19 cellular contexts compared by ENCODE assay signal in genomic region chr2:181372656-181373055, GRCh38.
DNase-seq lines count a peak whose midpoint lies in the region; ATAC-seq and TF ChIP-seq lines count a peak whose summit lies in the region.
"Had no signal": no experiment of that assay in that cellular context is flagged by ENCODE, and none has a peak within 500 bp of the region (broad histone marks: within the 10 kb centered on the region; RNA-seq: fewer than 3 reads in every experiment).

No MANE protein-coding gene starts in this region.

- TF ChIP-seq POLR2A in vagina (IDR thresholded peaks at IDR 0.05): no peak

- H3K4me3 Mint-ChIP-seq in activated T-cell treated with anti-CD3 and anti-CD28 coated beads, Interleukin-2, amount 50 U/mL, for 24 hours: no peak overlapping the region
- H3K4me3 Mint-ChIP-seq: CD14-positive monocyte; T-helper 1 cell treated with Interleukin-12 subunit alpha and Interleukin-12 subunit beta and Interleukin-4 antibody, amounts not matched to agents 30 μg/mL and 1 μg/mL, for 36 hours; type B pancreatic cell; WTC11 had no signal

- H3K4me2 ChIP-seq in SK-N-SH (no peak overlapping the region), mesenchymal stem cell (ENCODE audit: low read length, poor library complexity, severe bottlenecking) (no peak overlapping the region)
- H3K4me2 ChIP-seq: A549 had no signal

- TF ChIP-seq EP300 in SK-N-SH (IDR thresholded peaks at IDR 0.05; ENCODE audit: borderline replicate concordance in 1 of 2, low read depth in 1 of 2, low read length in 1 of 2): no peak

- H2BK5ac ChIP-seq in mesenchymal stem cell (ENCODE audit: low read depth, low read length, poor library complexity, severe bottlenecking): no peak overlapping the region

- H3F3A ChIP-seq in SK-N-SH (replicated peaks; ENCODE audit: insufficient read depth): peaks cover 14% of the 10 kb centered on the region

- H3K4me1 ChIP-seq in SK-N-SH (ENCODE audit: control insufficient read depth in 1 of 2, insufficient read depth in 2 of 2, low read depth in 1 of 2, low read length in 1 of 2): peaks cover 0 to 14% of the 10 kb centered on the region in 2 experiments; a peak in 3 of 4 replicates
- H3K4me1 ChIP-seq in mesenchymal stem cell (ENCODE audit: control insufficient read depth, insufficient read depth, low read depth, low read length): no peaks in the 10 kb centered on the region
- peaks cover 3% of the 10 kb centered on the region for H3K4me1 ChIP-seq in vagina
- H3K4me1 ChIP-seq: A549, psoas muscle had no signal

- H2BK120ac ChIP-seq in mesenchymal stem cell (ENCODE audit: low read depth, low read length): no peak overlapping the region

- no peak overlapping the region for H3K4me3 ChIP-seq in SK-N-SH (ENCODE audit: low read depth in 2 of 2, low read length in 1 of 2)
- no peak overlapping the region for H3K4me3 ChIP-seq in mesenchymal stem cell (ENCODE audit: insufficient read depth in 1 of 2, low read depth in 1 of 2, low read length in 2 of 2)
- no peak overlapping the region for H3K4me3 ChIP-seq in vagina
- H3K4me3 ChIP-seq: A549, psoas muscle had no signal

- no peaks in the 10 kb centered on the region for H4K20me1 ChIP-seq in SK-N-SH (ENCODE audit: insufficient read depth)

- no peak overlapping the region for H4K8ac ChIP-seq in mesenchymal stem cell (ENCODE audit: low read length)

- TF ChIP-seq CTCF in SK-N-SH (IDR thresholded peaks at IDR 0.05) (no peak), vagina (IDR thresholded peaks at IDR 0.05) (no peak)

- peak overlapping the region in 1 of 2 experiments; percentile 84 for H2BK12ac ChIP-seq in mesenchymal stem cell (ENCODE audit: low read length in 2 of 2)

- no peaks in the 10 kb centered on the region for H3K79me1 ChIP-seq in mesenchymal stem cell (replicated peaks; ENCODE audit: low read length, poor library complexity, severe bottlenecking)

- no peaks in the 10 kb centered on the region for H3K36me3 Mint-ChIP-seq in activated T-cell treated with anti-CD3 and anti-CD28 coated beads, Interleukin-2, amount 50 U/mL, for 24 hours (ENCODE audit: low read depth)
- H3K36me3 Mint-ChIP-seq: CD14-positive monocyte, type B pancreatic cell, WTC11 had no signal

- no peaks in the 10 kb centered on the region for H3K9me3 ChIP-seq in SK-N-SH
- H3K9me3 ChIP-seq in mesenchymal stem cell (ENCODE audit: control insufficient read depth, low read length): no peaks in the 10 kb centered on the region
- no peaks in the 10 kb centered on the region for H3K9me3 ChIP-seq in vagina
- H3K9me3 ChIP-seq: A549, psoas muscle had no signal

- H3K27me3 ChIP-seq in SK-N-SH (ENCODE audit: insufficient read depth): no peaks in the 10 kb centered on the region
- no peaks in the 10 kb centered on the region for H3K27me3 ChIP-seq in mesenchymal stem cell (ENCODE audit: control insufficient read depth in 1 of 2, insufficient read depth in 1 of 2, low read length in 2 of 2)
- H3K27me3 ChIP-seq in vagina: no peaks in the 10 kb centered on the region

- H4K91ac ChIP-seq in mesenchymal stem cell (ENCODE audit: low read length): no peak overlapping the region

- peak overlapping the region; percentile 3 for H3K27ac Mint-ChIP-seq in activated T-cell treated with anti-CD3 and anti-CD28 coated beads, Interleukin-2, amount 50 U/mL, for 24 hours
- H3K27ac Mint-ChIP-seq: T-helper 1 cell treated with Interleukin-12 subunit alpha and Interleukin-12 subunit beta and Interleukin-4 antibody, amounts not matched to agents 30 μg/mL and 1 μg/mL, for 36 hours; type B pancreatic cell; WTC11 had no signal

- H3K14ac ChIP-seq in mesenchymal stem cell (ENCODE audit: low read length in 2 of 2): no peak overlapping the region

- H2AK5ac ChIP-seq in mesenchymal stem cell (ENCODE audit: low read length, severe bottlenecking): no peak overlapping the region

- no peak overlapping the region for H3K23ac ChIP-seq in mesenchymal stem cell (ENCODE audit: low read length in 2 of 2)

- no peak overlapping the region for H2BK15ac ChIP-seq in mesenchymal stem cell (ENCODE audit: low read depth, poor library complexity, severe bottlenecking)

- H3K9me2 ChIP-seq in SK-N-SH: no peaks in the 10 kb centered on the region

- no peaks in the 10 kb centered on the region for H3K27me3 Mint-ChIP-seq in activated T-cell treated with anti-CD3 and anti-CD28 coated beads, Interleukin-2, amount 50 U/mL, for 24 hours

- H3K27ac ChIP-seq in SK-N-SH (ENCODE audit: low read depth in 2 of 2, low read length in 1 of 2) (peak overlapping the region; percentile 11 to 29; a peak in 2 of 4 replicates), mesenchymal stem cell (ENCODE audit: low read length, poor library complexity, severe bottlenecking) (no peak overlapping the region), vagina (no peak overlapping the region)
- H3K27ac ChIP-seq: A549, psoas muscle had no signal

- TF ChIP-seq RAD21 in SK-N-SH (IDR thresholded peaks at IDR 0.05; ENCODE audit: low read length): no peak

- H3K9ac ChIP-seq in SK-N-SH: no peak overlapping the region
- no peak overlapping the region for H3K9ac ChIP-seq in mesenchymal stem cell (ENCODE audit: low read length)

- H3K18ac ChIP-seq in mesenchymal stem cell (ENCODE audit: low read depth in 1 of 2, low read length in 2 of 2): peak overlapping the region in 1 of 2 experiments; percentile 73

- no peak overlapping the region for H3K4ac ChIP-seq in mesenchymal stem cell (ENCODE audit: low read depth in 1 of 2, low read length in 2 of 2)

- H3K4me1 Mint-ChIP-seq in activated T-cell treated with anti-CD3 and anti-CD28 coated beads, Interleukin-2, amount 50 U/mL, for 24 hours (ENCODE audit: low read depth): peaks cover 28% of the 10 kb centered on the region

- POLR2A ChIA-PET in SK-N-SH (lab: Yijun Ruan, JAX): no interaction called here

- H3K9me3 Mint-ChIP-seq in activated T-cell treated with anti-CD3 and anti-CD28 coated beads, Interleukin-2, amount 50 U/mL, for 24 hours: peaks cover 2% of the 10 kb centered on the region
- H3K9me3 Mint-ChIP-seq: CD14-positive monocyte; T-helper 1 cell treated with Interleukin-12 subunit alpha and Interleukin-12 subunit beta and Interleukin-4 antibody, amounts not matched to agents 30 μg/mL and 1 μg/mL, for 36 hours; type B pancreatic cell; WTC11 had no signal

- ATAC-seq in left ventricle myocardium superior: no peak
- ATAC-seq: A549; psoas muscle; stimulated activated naive CD8-positive, alpha-beta T cell treated with anti-CD3 and anti-CD28 coated beads, Interleukin-15, Interleukin-2, amounts not matched to agents 100 U/mL and 50 U/mL, for 24 hours; WTC11 had no signal

- CTCF ChIA-PET in SK-N-SH (lab: Yijun Ruan, JAX): interaction anchor here (0.9 to 1.4 kb wide), 2 partner anchors 84 to 267 kb away, joined by 3 to 4 read pairs; partner anchors contain the start of gene ITGA4

- H3K79me2 ChIP-seq in SK-N-SH (ENCODE audit: insufficient read depth): no peaks in the 10 kb centered on the region

- H3K36me3 ChIP-seq in SK-N-SH (replicated peaks in 1 of 2; ENCODE audit: control insufficient read depth in 1 of 2, insufficient read depth in 2 of 2, low read length in 1 of 2) (no peaks in the 10 kb centered on the region), mesenchymal stem cell (ENCODE audit: control insufficient read depth in 1 of 2, insufficient read depth in 2 of 2, low read depth in 1 of 2, low read length in 2 of 2) (no peaks in the 10 kb centered on the region), vagina (no peaks in the 10 kb centered on the region)

- 88% methylated on average over 3 of the region's 3 CpGs for WGBS in SK-N-SH (ENCODE audit: low lambda C conversion rate)
- 17% methylated on average over 3 of the region's 3 CpGs for WGBS in mesenchymal stem cell

- H2AFZ ChIP-seq in SK-N-SH (ENCODE audit: low read depth) (no peak overlapping the region), mesenchymal stem cell (ENCODE audit: low read depth, low read length) (no peak overlapping the region)

- intact Hi-C loops in left ventricle myocardium superior (cut with micrococcal nuclease): no loop called here
- intact Hi-C loops in vagina (cut with DNase I): no loop called here

- DNase-seq in activated T-cell treated with anti-CD3 and anti-CD28 coated beads, Interleukin-2, amount 50 U/mL, for 24 hours: no peak
- DNase-seq in activated T-cell treated with anti-CD3 and anti-CD28 coated beads, Interleukin-2, amount 50 U/mL, for 48 hours: no peak
- DNase-seq in SK-N-SH (no peak), mesenchymal stem cell (peak; percentile 13), superior temporal gyrus (ENCODE audit: extremely low spot score) (peak; percentile 15), left ventricle myocardium superior (no peak), vagina (ENCODE audit: extremely low spot score in 2 of 2) (no peak), NCI-H526 (lab: John Stamatoyannopoulos, UW) (no peak)
- DNase-seq: DMS79; hypothalamus; NCI-H187; NCI-H345; psoas muscle; stimulated activated naive CD8-positive, alpha-beta T cell treated with anti-CD3 and anti-CD28 coated beads, Interleukin-15, Interleukin-2, amounts not matched to agents 100 U/mL and 50 U/mL, for 24 hours had no signal

TF ChIP-seq in SK-N-SH, 30 proteins besides CTCF, POLR2A, EP300 and RAD21 (continues in another document):
- TF ChIP-seq, protein P1, sequence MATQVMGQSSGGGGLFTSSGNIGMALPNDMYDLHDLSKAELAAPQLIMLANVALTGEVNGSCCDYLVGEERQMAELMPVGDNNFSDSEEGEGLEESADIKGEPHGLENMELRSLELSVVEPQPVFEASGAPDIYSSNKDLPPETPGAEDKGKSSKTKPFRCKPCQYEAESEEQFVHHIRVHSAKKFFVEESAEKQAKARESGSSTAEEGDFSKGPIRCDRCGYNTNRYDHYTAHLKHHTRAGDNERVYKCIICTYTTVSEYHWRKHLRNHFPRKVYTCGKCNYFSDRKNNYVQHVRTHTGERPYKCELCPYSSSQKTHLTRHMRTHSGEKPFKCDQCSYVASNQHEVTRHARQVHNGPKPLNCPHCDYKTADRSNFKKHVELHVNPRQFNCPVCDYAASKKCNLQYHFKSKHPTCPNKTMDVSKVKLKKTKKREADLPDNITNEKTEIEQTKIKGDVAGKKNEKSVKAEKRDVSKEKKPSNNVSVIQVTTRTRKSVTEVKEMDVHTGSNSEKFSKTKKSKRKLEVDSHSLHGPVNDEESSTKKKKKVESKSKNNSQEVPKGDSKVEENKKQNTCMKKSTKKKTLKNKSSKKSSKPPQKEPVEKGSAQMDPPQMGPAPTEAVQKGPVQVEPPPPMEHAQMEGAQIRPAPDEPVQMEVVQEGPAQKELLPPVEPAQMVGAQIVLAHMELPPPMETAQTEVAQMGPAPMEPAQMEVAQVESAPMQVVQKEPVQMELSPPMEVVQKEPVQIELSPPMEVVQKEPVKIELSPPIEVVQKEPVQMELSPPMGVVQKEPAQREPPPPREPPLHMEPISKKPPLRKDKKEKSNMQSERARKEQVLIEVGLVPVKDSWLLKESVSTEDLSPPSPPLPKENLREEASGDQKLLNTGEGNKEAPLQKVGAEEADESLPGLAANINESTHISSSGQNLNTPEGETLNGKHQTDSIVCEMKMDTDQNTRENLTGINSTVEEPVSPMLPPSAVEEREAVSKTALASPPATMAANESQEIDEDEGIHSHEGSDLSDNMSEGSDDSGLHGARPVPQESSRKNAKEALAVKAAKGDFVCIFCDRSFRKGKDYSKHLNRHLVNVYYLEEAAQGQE (IDR thresholded peaks at IDR 0.05; ENCODE audit: low read depth, low read length): no peak

Comparison
In these comparisons a context has a peak if more than half of its experiments do, and no peak if none do; other contexts are left out.
1. DNase-seq: peak in mesenchymal stem cell (single experiment) and superior temporal gyrus (single experiment); none in activated T-cell treated with anti-CD3 and anti-CD28 coated beads, Interleukin-2, amount 50 U/mL, for 24 hours (single experiment), activated T-cell treated with anti-CD3 and anti-CD28 coated beads, Interleukin-2, amount 50 U/mL, for 48 hours (0 of 2), SK-N-SH (single experiment), left ventricle myocardium superior (single experiment), vagina (0 of 2) and NCI-H526 (0 of 2).
2. H3K27ac ChIP-seq: peak in SK-N-SH (2 of 2); none in mesenchymal stem cell (single experiment) and vagina (single experiment).